1 cellular context compared by ENCODE assay signal in the genomic region with DNA sequence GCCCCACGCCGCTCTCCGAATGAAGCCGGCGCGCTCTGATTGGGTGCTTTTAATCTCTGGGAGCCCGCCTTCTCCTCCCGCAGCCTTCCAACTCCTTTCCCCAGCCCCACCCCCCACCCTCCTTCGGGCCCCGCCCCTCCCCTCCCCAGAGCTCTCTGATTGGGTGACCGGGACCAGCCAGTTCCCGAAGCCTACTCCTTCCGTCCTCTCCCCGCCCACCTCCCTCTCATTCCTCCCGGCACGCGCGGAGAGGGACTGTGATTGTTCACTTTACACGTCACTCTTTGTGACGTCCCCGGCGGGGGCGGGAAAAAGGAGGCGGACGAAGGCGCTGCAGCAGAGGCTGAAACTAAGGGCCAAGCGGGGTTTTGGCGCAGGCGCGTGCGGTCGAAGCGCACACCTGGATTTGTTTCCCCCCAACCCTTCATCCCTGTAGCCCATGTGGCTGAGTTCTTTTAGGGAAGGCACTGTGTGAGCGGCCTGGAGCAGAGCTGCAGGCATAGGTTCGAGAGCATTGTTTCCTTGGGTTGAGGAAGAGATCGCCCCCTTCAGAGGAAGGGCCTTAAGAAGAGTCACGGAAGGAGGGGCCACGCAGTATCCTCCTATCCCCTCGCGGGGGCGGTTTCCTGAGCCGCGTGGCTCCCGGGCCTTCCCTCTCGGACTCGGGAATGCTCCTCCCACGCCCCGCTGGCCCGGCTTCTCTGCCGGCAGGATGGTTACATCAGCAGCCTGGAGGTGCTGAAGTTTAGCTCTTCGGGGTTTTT.
TF ChIP-seq lines count a peak whose summit lies in the region.

A gene (minus strand): TSS at position 21 of the 764 bp plus-strand sequence. CDS start 361 bp downstream, outside the sequence.

TF ChIP-seq in HepG2, 621 proteins besides CTCF, POLR2A, EP300 and RAD21 (continued from another document and continues in another):
- TF ChIP-seq, protein P1, sequence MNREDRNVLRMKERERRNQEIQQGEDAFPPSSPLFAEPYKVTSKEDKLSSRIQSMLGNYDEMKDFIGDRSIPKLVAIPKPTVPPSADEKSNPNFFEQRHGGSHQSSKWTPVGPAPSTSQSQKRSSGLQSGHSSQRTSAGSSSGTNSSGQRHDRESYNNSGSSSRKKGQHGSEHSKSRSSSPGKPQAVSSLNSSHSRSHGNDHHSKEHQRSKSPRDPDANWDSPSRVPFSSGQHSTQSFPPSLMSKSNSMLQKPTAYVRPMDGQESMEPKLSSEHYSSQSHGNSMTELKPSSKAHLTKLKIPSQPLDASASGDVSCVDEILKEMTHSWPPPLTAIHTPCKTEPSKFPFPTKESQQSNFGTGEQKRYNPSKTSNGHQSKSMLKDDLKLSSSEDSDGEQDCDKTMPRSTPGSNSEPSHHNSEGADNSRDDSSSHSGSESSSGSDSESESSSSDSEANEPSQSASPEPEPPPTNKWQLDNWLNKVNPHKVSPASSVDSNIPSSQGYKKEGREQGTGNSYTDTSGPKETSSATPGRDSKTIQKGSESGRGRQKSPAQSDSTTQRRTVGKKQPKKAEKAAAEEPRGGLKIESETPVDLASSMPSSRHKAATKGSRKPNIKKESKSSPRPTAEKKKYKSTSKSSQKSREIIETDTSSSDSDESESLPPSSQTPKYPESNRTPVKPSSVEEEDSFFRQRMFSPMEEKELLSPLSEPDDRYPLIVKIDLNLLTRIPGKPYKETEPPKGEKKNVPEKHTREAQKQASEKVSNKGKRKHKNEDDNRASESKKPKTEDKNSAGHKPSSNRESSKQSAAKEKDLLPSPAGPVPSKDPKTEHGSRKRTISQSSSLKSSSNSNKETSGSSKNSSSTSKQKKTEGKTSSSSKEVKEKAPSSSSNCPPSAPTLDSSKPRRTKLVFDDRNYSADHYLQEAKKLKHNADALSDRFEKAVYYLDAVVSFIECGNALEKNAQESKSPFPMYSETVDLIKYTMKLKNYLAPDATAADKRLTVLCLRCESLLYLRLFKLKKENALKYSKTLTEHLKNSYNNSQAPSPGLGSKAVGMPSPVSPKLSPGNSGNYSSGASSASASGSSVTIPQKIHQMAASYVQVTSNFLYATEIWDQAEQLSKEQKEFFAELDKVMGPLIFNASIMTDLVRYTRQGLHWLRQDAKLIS (CRISPR knock-in tag; IDR thresholded peaks at IDR 0.05): peak; percentile 64; the same call in 1 of the 2 replicates
- TF ChIP-seq, protein P2, sequence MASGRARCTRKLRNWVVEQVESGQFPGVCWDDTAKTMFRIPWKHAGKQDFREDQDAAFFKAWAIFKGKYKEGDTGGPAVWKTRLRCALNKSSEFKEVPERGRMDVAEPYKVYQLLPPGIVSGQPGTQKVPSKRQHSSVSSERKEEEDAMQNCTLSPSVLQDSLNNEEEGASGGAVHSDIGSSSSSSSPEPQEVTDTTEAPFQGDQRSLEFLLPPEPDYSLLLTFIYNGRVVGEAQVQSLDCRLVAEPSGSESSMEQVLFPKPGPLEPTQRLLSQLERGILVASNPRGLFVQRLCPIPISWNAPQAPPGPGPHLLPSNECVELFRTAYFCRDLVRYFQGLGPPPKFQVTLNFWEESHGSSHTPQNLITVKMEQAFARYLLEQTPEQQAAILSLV (CRISPR knock-in tag; IDR thresholded peaks at IDR 0.05; ENCODE audit: borderline replicate concordance): peak; percentile 85
- TF ChIP-seq TSC22D2 (CRISPR knock-in tag; IDR thresholded peaks at IDR 0.05; ENCODE audit: borderline replicate concordance) (0 out of 2 replicates have a peak, but pooled peaks have one; percentile 66), NFIB (CRISPR knock-in tag; IDR thresholded peaks at IDR 0.05; ENCODE audit: borderline replicate concordance) (no peak), ZSCAN9 (CRISPR knock-in tag; IDR thresholded peaks at IDR 0.05; ENCODE audit: borderline replicate concordance) (peak; percentile 90), ZKSCAN8 (CRISPR knock-in tag; IDR thresholded peaks at IDR 0.05; ENCODE audit: borderline replicate concordance) (0 out of 2 replicates have a peak, but pooled peaks have one; percentile 16), HDAC2 (CRISPR knock-in tag; IDR thresholded peaks at IDR 0.05) (peak; percentile 52; the same call in 1 of the 2 replicates), FOXO1 (CRISPR knock-in tag; IDR thresholded peaks at IDR 0.05) (no peak), ZNF432 (CRISPR knock-in tag; IDR thresholded peaks at IDR 0.05; ENCODE audit: borderline replicate concordance) (no peak), RFXANK (CRISPR knock-in tag; IDR thresholded peaks at IDR 0.05) (no peak), ARNTL (CRISPR knock-in tag; IDR thresholded peaks at IDR 0.05) (peak; percentile 61; the same call in 1 of the 2 replicates), CREB1 (IDR thresholded peaks at IDR 0.05) (peak; percentile 97), CREB1 (CRISPR knock-in tag; IDR thresholded peaks at IDR 0.05) (peak; percentile 98), KDM5A (IDR thresholded peaks at IDR 0.05; ENCODE audit: borderline replicate concordance, low read length) (no peak), KDM5B (CRISPR knock-in tag; IDR thresholded peaks at IDR 0.05; ENCODE audit: borderline replicate concordance) (peak; percentile 68; the same call in 1 of the 2 replicates), SAP130 (CRISPR knock-in tag; IDR thresholded peaks at IDR 0.05; ENCODE audit: low read depth) (peak; percentile 82), SP1 (IDR thresholded peaks at IDR 0.05) (no peak), SP1 (CRISPR knock-in tag; IDR thresholded peaks at IDR 0.05) (peak; percentile 89), REPIN1 (CRISPR knock-in tag; IDR thresholded peaks at IDR 0.05; ENCODE audit: borderline replicate concordance, low read depth) (peak; percentile 93), GATA4 (IDR thresholded peaks at IDR 0.05; ENCODE audit: borderline replicate concordance, low read depth) (no peak), SCMH1 (CRISPR knock-in tag; IDR thresholded peaks at IDR 0.05; ENCODE audit: borderline replicate concordance) (no peak), SP2 (CRISPR knock-in tag; IDR thresholded peaks at IDR 0.05) (peak; percentile 94), YEATS2 (CRISPR knock-in tag; IDR thresholded peaks at IDR 0.05; ENCODE audit: borderline replicate concordance) (peak; percentile 74; the same call in 1 of the 2 replicates), WIZ (CRISPR knock-in tag; IDR thresholded peaks at IDR 0.05) (no peak; the same call in 1 of the 2 replicates), ZNF720 (CRISPR knock-in tag; IDR thresholded peaks at IDR 0.05) (no peak), DMAP1 (CRISPR knock-in tag; IDR thresholded peaks at IDR 0.05) (peak; percentile 87), ZNF7 (CRISPR knock-in tag; IDR thresholded peaks at IDR 0.05) (no peak), KLF16 (CRISPR knock-in tag; IDR thresholded peaks at IDR 0.05) (peak in 1 of 2 experiments; percentile 74; a peak in 2 of 4 replicates), STAT5B (CRISPR knock-in tag; IDR thresholded peaks at IDR 0.05) (0 out of 2 replicates have a peak, but pooled peaks have one; percentile 26), ZNF670 (CRISPR knock-in tag; IDR thresholded peaks at IDR 0.05; ENCODE audit: borderline replicate concordance) (peak; percentile 92), ZNF451 (CRISPR knock-in tag; IDR thresholded peaks at IDR 0.05) (peak; percentile 88), ERF (CRISPR knock-in tag; IDR thresholded peaks at IDR 0.05) (peak; percentile 70), ZNF264 (CRISPR knock-in tag; IDR thresholded peaks at IDR 0.05) (no peak), ZNF605 (CRISPR knock-in tag; IDR thresholded peaks at IDR 0.05) (peak; percentile 95), SMYD3 (CRISPR knock-in tag; IDR thresholded peaks at IDR 0.05) (peak; percentile 85)
- TF ChIP-seq, protein P3, sequence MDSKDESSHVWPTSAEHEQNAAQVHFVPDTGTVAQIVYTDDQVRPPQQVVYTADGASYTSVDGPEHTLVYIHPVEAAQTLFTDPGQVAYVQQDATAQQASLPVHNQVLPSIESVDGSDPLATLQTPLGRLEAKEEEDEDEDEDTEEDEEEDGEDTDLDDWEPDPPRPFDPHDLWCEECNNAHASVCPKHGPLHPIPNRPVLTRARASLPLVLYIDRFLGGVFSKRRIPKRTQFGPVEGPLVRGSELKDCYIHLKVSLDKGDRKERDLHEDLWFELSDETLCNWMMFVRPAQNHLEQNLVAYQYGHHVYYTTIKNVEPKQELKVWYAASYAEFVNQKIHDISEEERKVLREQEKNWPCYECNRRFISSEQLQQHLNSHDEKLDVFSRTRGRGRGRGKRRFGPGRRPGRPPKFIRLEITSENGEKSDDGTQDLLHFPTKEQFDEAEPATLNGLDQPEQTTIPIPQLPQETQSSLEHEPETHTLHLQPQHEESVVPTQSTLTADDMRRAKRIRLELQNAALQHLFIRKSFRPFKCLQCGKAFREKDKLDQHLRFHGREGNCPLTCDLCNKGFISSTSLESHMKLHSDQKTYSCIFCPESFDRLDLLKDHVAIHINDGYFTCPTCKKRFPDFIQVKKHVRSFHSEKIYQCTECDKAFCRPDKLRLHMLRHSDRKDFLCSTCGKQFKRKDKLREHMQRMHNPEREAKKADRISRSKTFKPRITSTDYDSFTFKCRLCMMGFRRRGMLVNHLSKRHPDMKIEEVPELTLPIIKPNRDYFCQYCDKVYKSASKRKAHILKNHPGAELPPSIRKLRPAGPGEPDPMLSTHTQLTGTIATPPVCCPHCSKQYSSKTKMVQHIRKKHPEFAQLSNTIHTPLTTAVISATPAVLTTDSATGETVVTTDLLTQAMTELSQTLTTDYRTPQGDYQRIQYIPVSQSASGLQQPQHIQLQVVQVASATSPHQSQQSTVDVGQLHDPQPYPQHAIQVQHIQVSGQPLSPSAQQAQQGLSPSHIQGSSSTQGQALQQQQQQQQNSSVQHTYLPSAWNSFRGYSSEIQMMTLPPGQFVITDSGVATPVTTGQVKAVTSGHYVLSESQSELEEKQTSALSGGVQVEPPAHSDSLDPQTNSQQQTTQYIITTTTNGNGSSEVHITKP (CRISPR knock-in tag; IDR thresholded peaks at IDR 0.05; ENCODE audit: low read depth): no peak
- TF ChIP-seq, protein P4, sequence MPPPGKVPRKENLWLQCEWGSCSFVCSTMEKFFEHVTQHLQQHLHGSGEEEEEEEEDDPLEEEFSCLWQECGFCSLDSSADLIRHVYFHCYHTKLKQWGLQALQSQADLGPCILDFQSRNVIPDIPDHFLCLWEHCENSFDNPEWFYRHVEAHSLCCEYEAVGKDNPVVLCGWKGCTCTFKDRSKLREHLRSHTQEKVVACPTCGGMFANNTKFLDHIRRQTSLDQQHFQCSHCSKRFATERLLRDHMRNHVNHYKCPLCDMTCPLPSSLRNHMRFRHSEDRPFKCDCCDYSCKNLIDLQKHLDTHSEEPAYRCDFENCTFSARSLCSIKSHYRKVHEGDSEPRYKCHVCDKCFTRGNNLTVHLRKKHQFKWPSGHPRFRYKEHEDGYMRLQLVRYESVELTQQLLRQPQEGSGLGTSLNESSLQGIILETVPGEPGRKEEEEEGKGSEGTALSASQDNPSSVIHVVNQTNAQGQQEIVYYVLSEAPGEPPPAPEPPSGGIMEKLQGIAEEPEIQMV (CRISPR knock-in tag; IDR thresholded peaks at IDR 0.05; ENCODE audit: low read depth): 0 out of 2 replicates have a peak, but pooled peaks have one; percentile 68
- TF ChIP-seq, protein P5, sequence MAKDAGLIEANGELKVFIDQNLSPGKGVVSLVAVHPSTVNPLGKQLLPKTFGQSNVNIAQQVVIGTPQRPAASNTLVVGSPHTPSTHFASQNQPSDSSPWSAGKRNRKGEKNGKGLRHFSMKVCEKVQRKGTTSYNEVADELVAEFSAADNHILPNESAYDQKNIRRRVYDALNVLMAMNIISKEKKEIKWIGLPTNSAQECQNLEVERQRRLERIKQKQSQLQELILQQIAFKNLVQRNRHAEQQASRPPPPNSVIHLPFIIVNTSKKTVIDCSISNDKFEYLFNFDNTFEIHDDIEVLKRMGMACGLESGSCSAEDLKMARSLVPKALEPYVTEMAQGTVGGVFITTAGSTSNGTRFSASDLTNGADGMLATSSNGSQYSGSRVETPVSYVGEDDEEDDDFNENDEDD (CRISPR knock-in tag; IDR thresholded peaks at IDR 0.05; ENCODE audit: borderline replicate concordance): peak; percentile 91; the same call in 1 of the 2 replicates
- TF ChIP-seq, protein P6, sequence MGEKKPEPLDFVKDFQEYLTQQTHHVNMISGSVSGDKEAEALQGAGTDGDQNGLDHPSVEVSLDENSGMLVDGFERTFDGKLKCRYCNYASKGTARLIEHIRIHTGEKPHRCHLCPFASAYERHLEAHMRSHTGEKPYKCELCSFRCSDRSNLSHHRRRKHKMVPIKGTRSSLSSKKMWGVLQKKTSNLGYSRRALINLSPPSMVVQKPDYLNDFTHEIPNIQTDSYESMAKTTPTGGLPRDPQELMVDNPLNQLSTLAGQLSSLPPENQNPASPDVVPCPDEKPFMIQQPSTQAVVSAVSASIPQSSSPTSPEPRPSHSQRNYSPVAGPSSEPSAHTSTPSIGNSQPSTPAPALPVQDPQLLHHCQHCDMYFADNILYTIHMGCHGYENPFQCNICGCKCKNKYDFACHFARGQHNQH (CRISPR knock-in tag; IDR thresholded peaks at IDR 0.05): peak; percentile 77
- TF ChIP-seq, protein P7, sequence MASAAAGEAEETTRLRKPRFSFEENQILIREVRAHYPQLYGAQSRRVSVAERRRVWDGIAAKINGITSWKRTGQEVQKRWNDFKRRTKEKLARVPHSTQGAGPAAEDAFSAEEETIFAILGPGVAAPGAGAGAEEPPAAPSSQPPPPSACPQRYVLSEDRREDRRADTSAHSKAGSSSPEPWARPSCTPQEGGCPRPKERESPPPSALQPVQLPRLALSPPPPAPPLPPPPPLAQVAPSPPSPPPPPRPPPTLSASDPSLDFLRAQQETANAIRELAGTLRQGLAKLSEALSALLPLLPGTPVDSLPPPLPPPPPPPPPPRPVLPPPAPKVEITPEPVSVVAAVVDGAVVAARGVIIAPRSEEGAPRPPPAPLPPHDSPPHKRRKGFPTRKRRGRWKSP (CRISPR knock-in tag; IDR thresholded peaks at IDR 0.05): peak; percentile 91
- TF ChIP-seq, protein P8, sequence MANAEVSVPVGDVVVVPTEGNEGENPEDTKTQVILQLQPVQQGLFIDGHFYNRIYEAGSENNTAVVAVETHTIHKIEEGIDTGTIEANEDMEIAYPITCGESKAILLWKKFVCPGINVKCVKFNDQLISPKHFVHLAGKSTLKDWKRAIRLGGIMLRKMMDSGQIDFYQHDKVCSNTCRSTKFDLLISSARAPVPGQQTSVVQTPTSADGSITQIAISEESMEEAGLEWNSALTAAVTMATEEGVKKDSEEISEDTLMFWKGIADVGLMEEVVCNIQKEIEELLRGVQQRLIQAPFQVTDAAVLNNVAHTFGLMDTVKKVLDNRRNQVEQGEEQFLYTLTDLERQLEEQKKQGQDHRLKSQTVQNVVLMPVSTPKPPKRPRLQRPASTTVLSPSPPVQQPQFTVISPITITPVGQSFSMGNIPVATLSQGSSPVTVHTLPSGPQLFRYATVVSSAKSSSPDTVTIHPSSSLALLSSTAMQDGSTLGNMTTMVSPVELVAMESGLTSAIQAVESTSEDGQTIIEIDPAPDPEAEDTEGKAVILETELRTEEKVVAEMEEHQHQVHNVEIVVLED (CRISPR knock-in tag; IDR thresholded peaks at IDR 0.05; ENCODE audit: borderline replicate concordance): peak; percentile 66; the same call in 1 of the 2 replicates
